Comparison of ENCODE assay signal across 8 cellular contexts in the genomic region with DNA sequence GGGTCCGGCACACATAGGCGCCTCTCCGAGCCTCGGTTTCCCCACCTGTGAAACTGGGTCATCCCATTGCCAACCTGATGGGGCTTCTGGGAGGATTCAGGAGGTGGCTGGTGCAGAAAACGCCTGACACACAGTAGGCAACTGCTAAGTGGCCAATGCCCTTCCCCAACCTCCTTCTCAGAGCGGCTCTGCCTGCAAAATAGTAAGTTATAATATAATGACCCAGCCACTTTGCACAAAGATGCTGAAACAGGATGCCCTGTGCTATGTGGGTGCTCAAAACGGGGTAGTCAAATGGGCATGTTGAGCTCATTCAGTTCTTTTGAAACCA. TPM values are rescaled to one million over a fixed set of nuclear protein-coding genes. Genes with fewer than 3 reads are reported as not detected.
DNase-seq lines count a peak whose midpoint lies in the region; ATAC-seq and TF ChIP-seq lines count a peak whose summit lies in the region.

No MANE protein-coding gene starts in this region.

- peak overlapping the region; percentile 66 to 67 for H3K4me3 ChIP-seq in HCT116 (replicated peaks in 1 of 2; ENCODE audit: low read depth in 1 of 2, low read length in 2 of 2)
- peak overlapping the region; percentile 76 for H3K4me3 ChIP-seq in WI38 (ENCODE audit: low read depth, low read length)
- peak overlapping the region; percentile 76 for H3K4me3 ChIP-seq in iPS DF 6.9 (ENCODE audit: low read length)

- ATAC-seq in HCT116: no peak
- no peak for ATAC-seq in stimulated activated effector memory CD8-positive, alpha-beta T cell treated with anti-CD3 and anti-CD28 coated beads, Interleukin-12 subunit alpha, Interleukin-12 subunit beta, amount 100 ng/mL, for 72 hours
- no peak for ATAC-seq in HG03565 (IDR thresholded peaks at IDR 0.05; ENCODE audit: unreplicated experiment)

- intact Hi-C loops in HCT116 (cut with micrococcal nuclease): loop anchor here (5.0 to 10.0 kb wide), 2 partner anchors 61 to 101 kb away; partner anchors contain the start of gene ZNF414

- no peaks in the 10 kb centered on the region for H3K9me3 Mint-ChIP-seq in stimulated activated effector memory CD8-positive, alpha-beta T cell treated with anti-CD3 and anti-CD28 coated beads, Interleukin-12 subunit alpha, Interleukin-12 subunit beta, amount 100 ng/mL, for 72 hours

- H3K9me3 ChIP-seq in HCT116 (ENCODE audit: control insufficient read depth in 1 of 2, insufficient read depth in 1 of 2, low read depth in 1 of 2, low read length in 2 of 2): no peaks in the 10 kb centered on the region
- no peaks in the 10 kb centered on the region for H3K9me3 ChIP-seq in iPS DF 6.9 (ENCODE audit: control insufficient read depth, insufficient read depth, low read length)

- H3K9ac ChIP-seq in HCT116 (ENCODE audit: low read length): peak overlapping the region; percentile 60

- BruUV-seq in HCT116 (replicated peaks; lab: Mats Ljungman, UMichigan): no TSS peak

- H4K20me1 ChIP-seq in HCT116 (ENCODE audit: insufficient read depth): no peaks in the 10 kb centered on the region

- no peak for DNase-seq in HCT116 (ENCODE audit: low read depth, low spot score)
- no peak for DNase-seq in iPS DF 6.9 (ENCODE audit: low read depth, low spot score)
- DNase-seq in stimulated activated effector memory CD8-positive, alpha-beta T cell treated with anti-CD3 and anti-CD28 coated beads, Interleukin-12 subunit alpha, Interleukin-12 subunit beta, amount 100 ng/mL, for 72 hours (ENCODE audit: low spot score in 2 of 2): peak in 1 of 2 donors; percentile 60
- DNase-seq in glomerular visceral epithelial cell (ENCODE audit: extremely low spot score): no peak
- no peak for DNase-seq in NCI-H1930 (lab: John Stamatoyannopoulos, UW)
- no peak for DNase-seq in NCI-H2227 (lab: John Stamatoyannopoulos, UW; ENCODE audit: unreplicated experiment)

- H3K4me1 Mint-ChIP-seq in stimulated activated effector memory CD8-positive, alpha-beta T cell treated with anti-CD3 and anti-CD28 coated beads, Interleukin-12 subunit alpha, Interleukin-12 subunit beta, amount 100 ng/mL, for 72 hours: peaks cover 10% of the 10 kb centered on the region

- no peaks in the 10 kb centered on the region for H3K79me2 ChIP-seq in HCT116 (ENCODE audit: insufficient read depth, low read length)

- TF ChIP-seq RAD21 in HCT116 (IDR thresholded peaks at IDR 0.05; ENCODE audit: low read depth): no peak

- TF ChIP-seq CTCF in HCT116 (IDR thresholded peaks at IDR 0.05 in 2 of 3, conservative IDR thresholded peaks at IDR 0.05 in 1 of 3; ENCODE audit: borderline replicate concordance in 1 of 3, insufficient read depth in 1 of 3, low read depth in 2 of 3, low read length in 2 of 3) (no peak), WI38 (IDR thresholded peaks at IDR 0.05; ENCODE audit: low read depth, low read length) (no peak)

- H3K27me3 ChIP-seq in HCT116 (ENCODE audit: insufficient read depth, low read length) (no peaks in the 10 kb centered on the region), iPS DF 6.9 (ENCODE audit: control insufficient read depth, insufficient read depth, low read length) (no peaks in the 10 kb centered on the region)

- H3K27ac ChIP-seq in HCT116 (ENCODE audit: low read depth, low read length): peak overlapping the region; percentile 57; the same call in 1 of the 2 replicates
- H3K27ac ChIP-seq in iPS DF 6.9 (ENCODE audit: low read length): no peak overlapping the region

- H2AFZ ChIP-seq in HCT116 (ENCODE audit: low read depth, low read length, poor library complexity, severe bottlenecking): no peak overlapping the region

- RAD21 ChIA-PET in HCT116 (lab: Charles Lee; ENCODE audit: low non-redundant PET in 1 of 2, low total read pairs in 2 of 2, uncharacterized antibody in 2 of 2, unreplicated experiment in 2 of 2): interaction anchor here (0.6 to 1.6 kb wide), 5 partner anchors 58 to 167 kb away, joined by 3 to 6 read pairs (median 3); partner anchors contain the start of gene ZNF414 (in 2 of the 2)

- POLR2A ChIA-PET in HCT116 (lab: Charles Lee): interaction anchor here (0.6 to 3.1 kb wide), 8 partner anchors 10 to 173 kb away, joined by 3 to 20 read pairs (median 4); partner anchors contain the start of genes HNRNPM, RAB11B and ZNF414

- H3K36me3 Mint-ChIP-seq in stimulated activated effector memory CD8-positive, alpha-beta T cell treated with anti-CD3 and anti-CD28 coated beads, Interleukin-12 subunit alpha, Interleukin-12 subunit beta, amount 100 ng/mL, for 72 hours: no peaks in the 10 kb centered on the region

- H3K4me2 ChIP-seq in HCT116 (ENCODE audit: low read length): peak overlapping the region; percentile 92

- no peaks in the 10 kb centered on the region for H3K36me3 ChIP-seq in HCT116 (ENCODE audit: control insufficient read depth in 1 of 2, insufficient read depth in 2 of 2, low read length in 2 of 2)
- no peaks in the 10 kb centered on the region for H3K36me3 ChIP-seq in iPS DF 6.9 (ENCODE audit: control insufficient read depth, insufficient read depth, low read length)

- H3K4me3 Mint-ChIP-seq in stimulated activated effector memory CD8-positive, alpha-beta T cell treated with anti-CD3 and anti-CD28 coated beads, Interleukin-12 subunit alpha, Interleukin-12 subunit beta, amount 100 ng/mL, for 72 hours: peak overlapping the region; percentile 50

- TF ChIP-seq POLR2A in HCT116 (IDR thresholded peaks at IDR 0.05; ENCODE audit: borderline replicate concordance, extremely low read depth, insufficient read depth, insufficient read length): no peak

- no CpG with 5 or more reads among the region's 7 CpGs for WGBS in iPS DF 6.9 (ENCODE audit: insufficient coverage, insufficient read length)

- no peak overlapping the region for H3K27ac Mint-ChIP-seq in stimulated activated effector memory CD8-positive, alpha-beta T cell treated with anti-CD3 and anti-CD28 coated beads, Interleukin-12 subunit alpha, Interleukin-12 subunit beta, amount 100 ng/mL, for 72 hours

- CTCF ChIA-PET in HCT116 (lab: Charles Lee): interaction anchor here (0.6 to 1.9 kb wide), 16 partner anchors 10 to 784 kb away, joined by 3 to 21 read pairs (median 3); partner anchors contain the start of genes HNRNPM, PET100, RAB11B and XAB2

- no peaks in the 10 kb centered on the region for H3K9me2 ChIP-seq in HCT116 (ENCODE audit: insufficient read depth)

- H3K4me1 ChIP-seq in HCT116 (ENCODE audit: control insufficient read depth in 1 of 2, insufficient read depth in 2 of 2, low read length in 2 of 2) (peaks cover 28 to 30% of the 10 kb centered on the region in 2 experiments), iPS DF 6.9 (ENCODE audit: control insufficient read depth, insufficient read depth, low read length) (no peaks in the 10 kb centered on the region)

TF ChIP-seq in HCT116, 20 proteins besides CTCF, POLR2A, EP300 and RAD21 (continues in another document):
- TF ChIP-seq YY1 (IDR thresholded peaks at IDR 0.05; ENCODE audit: extremely low read depth, insufficient replicate concordance, low read depth, low read length) (no peak), SRF (IDR thresholded peaks at IDR 0.05; ENCODE audit: low read depth) (no peak), ZNF274 (IDR thresholded peaks at IDR 0.05; ENCODE audit: low read depth, low read length) (no peak), ELF1 (IDR thresholded peaks at IDR 0.05; ENCODE audit: borderline replicate concordance, low read depth) (no peak), ATF3 (IDR thresholded peaks at IDR 0.05) (no peak), POLR2AphosphoS5 (IDR thresholded peaks at IDR 0.05; ENCODE audit: low read depth, low read length) (no peak), EZH2 (IDR thresholded peaks at IDR 0.05) (no peak), ZFX (IDR thresholded peaks at IDR 0.05) (no peak), TCF7L2 (IDR thresholded peaks at IDR 0.05; ENCODE audit: borderline replicate concordance, extremely low read depth, insufficient read depth, insufficient read length) (no peak), FOSL1 (IDR thresholded peaks at IDR 0.05; ENCODE audit: low read depth) (no peak), JUND (IDR thresholded peaks at IDR 0.05) (no peak)
- TF ChIP-seq, protein P1, sequence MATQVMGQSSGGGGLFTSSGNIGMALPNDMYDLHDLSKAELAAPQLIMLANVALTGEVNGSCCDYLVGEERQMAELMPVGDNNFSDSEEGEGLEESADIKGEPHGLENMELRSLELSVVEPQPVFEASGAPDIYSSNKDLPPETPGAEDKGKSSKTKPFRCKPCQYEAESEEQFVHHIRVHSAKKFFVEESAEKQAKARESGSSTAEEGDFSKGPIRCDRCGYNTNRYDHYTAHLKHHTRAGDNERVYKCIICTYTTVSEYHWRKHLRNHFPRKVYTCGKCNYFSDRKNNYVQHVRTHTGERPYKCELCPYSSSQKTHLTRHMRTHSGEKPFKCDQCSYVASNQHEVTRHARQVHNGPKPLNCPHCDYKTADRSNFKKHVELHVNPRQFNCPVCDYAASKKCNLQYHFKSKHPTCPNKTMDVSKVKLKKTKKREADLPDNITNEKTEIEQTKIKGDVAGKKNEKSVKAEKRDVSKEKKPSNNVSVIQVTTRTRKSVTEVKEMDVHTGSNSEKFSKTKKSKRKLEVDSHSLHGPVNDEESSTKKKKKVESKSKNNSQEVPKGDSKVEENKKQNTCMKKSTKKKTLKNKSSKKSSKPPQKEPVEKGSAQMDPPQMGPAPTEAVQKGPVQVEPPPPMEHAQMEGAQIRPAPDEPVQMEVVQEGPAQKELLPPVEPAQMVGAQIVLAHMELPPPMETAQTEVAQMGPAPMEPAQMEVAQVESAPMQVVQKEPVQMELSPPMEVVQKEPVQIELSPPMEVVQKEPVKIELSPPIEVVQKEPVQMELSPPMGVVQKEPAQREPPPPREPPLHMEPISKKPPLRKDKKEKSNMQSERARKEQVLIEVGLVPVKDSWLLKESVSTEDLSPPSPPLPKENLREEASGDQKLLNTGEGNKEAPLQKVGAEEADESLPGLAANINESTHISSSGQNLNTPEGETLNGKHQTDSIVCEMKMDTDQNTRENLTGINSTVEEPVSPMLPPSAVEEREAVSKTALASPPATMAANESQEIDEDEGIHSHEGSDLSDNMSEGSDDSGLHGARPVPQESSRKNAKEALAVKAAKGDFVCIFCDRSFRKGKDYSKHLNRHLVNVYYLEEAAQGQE (IDR thresholded peaks at IDR 0.05; ENCODE audit: low read depth): no peak

RNA-seq across cellular contexts. Expression of gene MARCHF2, which starts 0.5 kb away (rescaled TPM):
- total RNA-seq in HCT116 (2021; ENCODE audit: unreplicated experiment): 22.5 TPM
- 22.9 and 27.8 TPM in 2 replicates for polyA plus RNA-seq in HCT116 (2012)

RNA-seq across cellular contexts. Expression of gene RAB11B, which starts 23.4 kb away (rescaled TPM):
- 140 TPM for total RNA-seq in HCT116 (2021; ENCODE audit: unreplicated experiment)
- polyA plus RNA-seq in HCT116 (2012): 164 and 236 TPM in 2 replicates

RNA-seq across cellular contexts. Expression of gene HNRNPM, which starts 31.2 kb away (rescaled TPM):
- total RNA-seq in HCT116 (2021; ENCODE audit: unreplicated experiment): 298 TPM
- polyA plus RNA-seq in HCT116 (2012): 187 and 244 TPM in 2 replicates

RNA-seq across cellular contexts. Expression of gene ANGPTL4, which starts 49.6 kb away (rescaled TPM):
- total RNA-seq in HCT116 (2021; ENCODE audit: unreplicated experiment): 54.8 TPM
- polyA plus RNA-seq in HCT116 (2012): 114 and 161 TPM in 2 replicates
